In the genomic region with DNA sequence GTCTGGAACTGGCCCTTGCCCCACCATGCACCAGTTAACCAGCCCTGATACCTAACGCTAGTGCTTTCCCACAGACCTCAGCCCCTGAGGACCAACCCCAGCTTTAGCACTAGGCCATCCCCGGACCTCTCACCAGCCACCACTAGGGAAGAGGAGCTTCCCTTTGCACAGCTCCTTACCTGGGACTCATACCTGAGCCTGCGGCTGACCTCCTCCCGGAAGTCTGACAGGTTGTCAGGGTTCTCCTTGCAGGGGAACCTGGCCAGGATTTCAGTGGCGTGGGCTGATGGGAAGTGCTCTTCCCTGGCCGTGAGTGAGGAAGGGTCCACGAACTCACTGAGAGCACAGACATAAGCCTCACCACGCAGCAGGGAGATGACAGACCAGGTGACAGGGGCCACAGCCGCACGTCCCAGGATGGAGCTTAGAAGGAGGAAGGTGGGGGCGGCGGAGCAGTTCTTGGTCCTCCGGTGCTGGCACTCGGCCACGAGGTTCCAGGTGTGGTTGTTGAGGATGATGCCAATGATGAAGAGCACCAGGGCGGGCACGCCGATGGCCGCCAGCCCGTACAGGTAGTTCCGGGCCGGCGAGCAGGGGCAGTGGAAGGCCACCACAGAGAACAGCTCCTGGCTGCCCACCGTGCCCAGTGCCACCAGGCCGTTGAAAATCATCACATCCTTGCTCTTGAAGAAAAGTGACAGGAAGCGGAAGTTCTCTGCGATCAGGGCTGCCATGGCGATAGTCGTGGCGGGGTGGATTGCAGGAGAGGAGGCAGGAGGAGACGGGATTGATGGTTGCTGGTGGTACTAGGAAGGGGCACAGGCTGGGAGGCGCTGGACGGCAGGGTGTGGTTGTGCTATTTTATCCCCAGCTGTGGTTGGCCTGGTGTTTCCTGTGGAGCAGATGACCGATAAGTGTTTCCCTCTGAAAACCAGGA, we compare ENCODE assay signal across 1 cellular context.
TF ChIP-seq lines count a peak whose summit lies in the region.

No MANE protein-coding gene starts in this region.

TF ChIP-seq in H1, 55 proteins besides CTCF, POLR2A, EP300 and RAD21:
- TF ChIP-seq ZNF274 (IDR thresholded peaks at IDR 0.05; ENCODE audit: borderline replicate concordance, extremely low read depth, low read length), result no peak
- no peak for TF ChIP-seq BRCA1 (IDR thresholded peaks at IDR 0.05; ENCODE audit: low read depth, low read length)
- TF ChIP-seq POU5F1 (IDR thresholded peaks at IDR 0.05; ENCODE audit: low read depth, low read length), result no peak
TF ChIP-seq in H1: peak in this region for 0.
